In the genomic region with DNA sequence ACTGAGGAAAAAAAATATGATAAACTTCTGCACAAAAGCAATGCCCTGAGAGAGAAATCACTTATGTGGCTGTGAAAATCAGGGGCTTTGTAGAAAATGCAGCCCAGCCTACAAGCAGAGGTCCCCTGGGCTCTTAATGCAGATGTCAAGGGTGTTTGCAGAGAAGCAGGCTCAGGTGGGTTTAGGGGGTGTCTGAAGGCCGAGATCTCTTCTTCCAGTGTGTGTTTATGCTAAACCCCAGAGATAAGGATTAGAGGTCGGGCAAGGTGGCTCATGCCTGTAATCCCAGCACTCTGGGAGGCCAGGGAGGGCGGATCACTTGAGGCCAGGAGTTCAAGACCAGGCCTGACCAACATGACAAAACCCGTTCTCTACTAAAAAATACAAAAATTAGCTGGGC, we compare ENCODE assay signal across 1 cellular context.
TF ChIP-seq lines count a peak whose summit lies in the region.

No MANE protein-coding gene starts in this region.

TF ChIP-seq in K562, 482 proteins besides CTCF, POLR2A, EP300 and RAD21 (continued from another document):
- TF ChIP-seq, protein P1, sequence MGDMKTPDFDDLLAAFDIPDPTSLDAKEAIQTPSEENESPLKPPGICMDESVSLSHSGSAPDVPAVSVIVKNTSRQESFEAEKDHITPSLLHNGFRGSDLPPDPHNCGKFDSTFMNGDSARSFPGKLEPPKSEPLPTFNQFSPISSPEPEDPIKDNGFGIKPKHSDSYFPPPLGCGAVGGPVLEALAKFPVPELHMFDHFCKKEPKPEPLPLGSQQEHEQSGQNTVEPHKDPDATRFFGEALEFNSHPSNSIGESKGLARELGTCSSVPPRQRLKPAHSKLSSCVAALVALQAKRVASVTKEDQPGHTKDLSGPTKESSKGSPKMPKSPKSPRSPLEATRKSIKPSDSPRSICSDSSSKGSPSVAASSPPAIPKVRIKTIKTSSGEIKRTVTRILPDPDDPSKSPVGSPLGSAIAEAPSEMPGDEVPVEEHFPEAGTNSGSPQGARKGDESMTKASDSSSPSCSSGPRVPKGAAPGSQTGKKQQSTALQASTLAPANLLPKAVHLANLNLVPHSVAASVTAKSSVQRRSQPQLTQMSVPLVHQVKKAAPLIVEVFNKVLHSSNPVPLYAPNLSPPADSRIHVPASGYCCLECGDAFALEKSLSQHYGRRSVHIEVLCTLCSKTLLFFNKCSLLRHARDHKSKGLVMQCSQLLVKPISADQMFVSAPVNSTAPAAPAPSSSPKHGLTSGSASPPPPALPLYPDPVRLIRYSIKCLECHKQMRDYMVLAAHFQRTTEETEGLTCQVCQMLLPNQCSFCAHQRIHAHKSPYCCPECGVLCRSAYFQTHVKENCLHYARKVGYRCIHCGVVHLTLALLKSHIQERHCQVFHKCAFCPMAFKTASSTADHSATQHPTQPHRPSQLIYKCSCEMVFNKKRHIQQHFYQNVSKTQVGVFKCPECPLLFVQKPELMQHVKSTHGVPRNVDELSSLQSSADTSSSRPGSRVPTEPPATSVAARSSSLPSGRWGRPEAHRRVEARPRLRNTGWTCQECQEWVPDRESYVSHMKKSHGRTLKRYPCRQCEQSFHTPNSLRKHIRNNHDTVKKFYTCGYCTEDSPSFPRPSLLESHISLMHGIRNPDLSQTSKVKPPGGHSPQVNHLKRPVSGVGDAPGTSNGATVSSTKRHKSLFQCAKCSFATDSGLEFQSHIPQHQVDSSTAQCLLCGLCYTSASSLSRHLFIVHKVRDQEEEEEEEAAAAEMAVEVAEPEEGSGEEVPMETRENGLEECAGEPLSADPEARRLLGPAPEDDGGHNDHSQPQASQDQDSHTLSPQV (IDR thresholded peaks at IDR 0.05) = no peak
- no peak for TF ChIP-seq BRD9 (IDR thresholded peaks at IDR 0.05; ENCODE audit: low read depth, partially characterized antibody)
- TF ChIP-seq, protein P2, sequence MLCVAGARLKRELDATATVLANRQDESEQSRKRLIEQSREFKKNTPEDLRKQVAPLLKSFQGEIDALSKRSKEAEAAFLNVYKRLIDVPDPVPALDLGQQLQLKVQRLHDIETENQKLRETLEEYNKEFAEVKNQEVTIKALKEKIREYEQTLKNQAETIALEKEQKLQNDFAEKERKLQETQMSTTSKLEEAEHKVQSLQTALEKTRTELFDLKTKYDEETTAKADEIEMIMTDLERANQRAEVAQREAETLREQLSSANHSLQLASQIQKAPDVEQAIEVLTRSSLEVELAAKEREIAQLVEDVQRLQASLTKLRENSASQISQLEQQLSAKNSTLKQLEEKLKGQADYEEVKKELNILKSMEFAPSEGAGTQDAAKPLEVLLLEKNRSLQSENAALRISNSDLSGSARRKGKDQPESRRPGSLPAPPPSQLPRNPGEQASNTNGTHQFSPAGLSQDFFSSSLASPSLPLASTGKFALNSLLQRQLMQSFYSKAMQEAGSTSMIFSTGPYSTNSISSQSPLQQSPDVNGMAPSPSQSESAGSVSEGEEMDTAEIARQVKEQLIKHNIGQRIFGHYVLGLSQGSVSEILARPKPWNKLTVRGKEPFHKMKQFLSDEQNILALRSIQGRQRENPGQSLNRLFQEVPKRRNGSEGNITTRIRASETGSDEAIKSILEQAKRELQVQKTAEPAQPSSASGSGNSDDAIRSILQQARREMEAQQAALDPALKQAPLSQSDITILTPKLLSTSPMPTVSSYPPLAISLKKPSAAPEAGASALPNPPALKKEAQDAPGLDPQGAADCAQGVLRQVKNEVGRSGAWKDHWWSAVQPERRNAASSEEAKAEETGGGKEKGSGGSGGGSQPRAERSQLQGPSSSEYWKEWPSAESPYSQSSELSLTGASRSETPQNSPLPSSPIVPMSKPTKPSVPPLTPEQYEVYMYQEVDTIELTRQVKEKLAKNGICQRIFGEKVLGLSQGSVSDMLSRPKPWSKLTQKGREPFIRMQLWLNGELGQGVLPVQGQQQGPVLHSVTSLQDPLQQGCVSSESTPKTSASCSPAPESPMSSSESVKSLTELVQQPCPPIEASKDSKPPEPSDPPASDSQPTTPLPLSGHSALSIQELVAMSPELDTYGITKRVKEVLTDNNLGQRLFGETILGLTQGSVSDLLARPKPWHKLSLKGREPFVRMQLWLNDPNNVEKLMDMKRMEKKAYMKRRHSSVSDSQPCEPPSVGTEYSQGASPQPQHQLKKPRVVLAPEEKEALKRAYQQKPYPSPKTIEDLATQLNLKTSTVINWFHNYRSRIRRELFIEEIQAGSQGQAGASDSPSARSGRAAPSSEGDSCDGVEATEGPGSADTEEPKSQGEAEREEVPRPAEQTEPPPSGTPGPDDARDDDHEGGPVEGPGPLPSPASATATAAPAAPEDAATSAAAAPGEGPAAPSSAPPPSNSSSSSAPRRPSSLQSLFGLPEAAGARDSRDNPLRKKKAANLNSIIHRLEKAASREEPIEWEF (CRISPR knock-in tag; IDR thresholded peaks at IDR 0.05) = no peak
- 0 out of 2 replicates have a peak, but pooled peaks have one; percentile 5 for TF ChIP-seq CBFA2T3 (IDR thresholded peaks at IDR 0.05)
- TF ChIP-seq, protein P3, sequence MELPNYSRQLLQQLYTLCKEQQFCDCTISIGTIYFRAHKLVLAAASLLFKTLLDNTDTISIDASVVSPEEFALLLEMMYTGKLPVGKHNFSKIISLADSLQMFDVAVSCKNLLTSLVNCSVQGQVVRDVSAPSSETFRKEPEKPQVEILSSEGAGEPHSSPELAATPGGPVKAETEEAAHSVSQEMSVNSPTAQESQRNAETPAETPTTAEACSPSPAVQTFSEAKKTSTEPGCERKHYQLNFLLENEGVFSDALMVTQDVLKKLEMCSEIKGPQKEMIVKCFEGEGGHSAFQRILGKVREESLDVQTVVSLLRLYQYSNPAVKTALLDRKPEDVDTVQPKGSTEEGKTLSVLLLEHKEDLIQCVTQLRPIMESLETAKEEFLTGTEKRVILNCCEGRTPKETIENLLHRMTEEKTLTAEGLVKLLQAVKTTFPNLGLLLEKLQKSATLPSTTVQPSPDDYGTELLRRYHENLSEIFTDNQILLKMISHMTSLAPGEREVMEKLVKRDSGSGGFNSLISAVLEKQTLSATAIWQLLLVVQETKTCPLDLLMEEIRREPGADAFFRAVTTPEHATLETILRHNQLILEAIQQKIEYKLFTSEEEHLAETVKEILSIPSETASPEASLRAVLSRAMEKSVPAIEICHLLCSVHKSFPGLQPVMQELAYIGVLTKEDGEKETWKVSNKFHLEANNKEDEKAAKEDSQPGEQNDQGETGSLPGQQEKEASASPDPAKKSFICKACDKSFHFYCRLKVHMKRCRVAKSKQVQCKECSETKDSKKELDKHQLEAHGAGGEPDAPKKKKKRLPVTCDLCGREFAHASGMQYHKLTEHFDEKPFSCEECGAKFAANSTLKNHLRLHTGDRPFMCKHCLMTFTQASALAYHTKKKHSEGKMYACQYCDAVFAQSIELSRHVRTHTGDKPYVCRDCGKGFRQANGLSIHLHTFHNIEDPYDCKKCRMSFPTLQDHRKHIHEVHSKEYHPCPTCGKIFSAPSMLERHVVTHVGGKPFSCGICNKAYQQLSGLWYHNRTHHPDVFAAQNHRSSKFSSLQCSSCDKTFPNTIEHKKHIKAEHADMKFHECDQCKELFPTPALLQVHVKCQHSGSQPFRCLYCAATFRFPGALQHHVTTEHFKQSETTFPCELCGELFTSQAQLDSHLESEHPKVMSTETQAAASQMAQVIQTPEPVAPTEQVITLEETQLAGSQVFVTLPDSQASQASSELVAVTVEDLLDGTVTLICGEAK (IDR thresholded peaks at IDR 0.05) = no peak
- TF ChIP-seq, protein P3 (CRISPR knock-in tag; IDR thresholded peaks at IDR 0.05) = no peak
- TF ChIP-seq, protein P4, sequence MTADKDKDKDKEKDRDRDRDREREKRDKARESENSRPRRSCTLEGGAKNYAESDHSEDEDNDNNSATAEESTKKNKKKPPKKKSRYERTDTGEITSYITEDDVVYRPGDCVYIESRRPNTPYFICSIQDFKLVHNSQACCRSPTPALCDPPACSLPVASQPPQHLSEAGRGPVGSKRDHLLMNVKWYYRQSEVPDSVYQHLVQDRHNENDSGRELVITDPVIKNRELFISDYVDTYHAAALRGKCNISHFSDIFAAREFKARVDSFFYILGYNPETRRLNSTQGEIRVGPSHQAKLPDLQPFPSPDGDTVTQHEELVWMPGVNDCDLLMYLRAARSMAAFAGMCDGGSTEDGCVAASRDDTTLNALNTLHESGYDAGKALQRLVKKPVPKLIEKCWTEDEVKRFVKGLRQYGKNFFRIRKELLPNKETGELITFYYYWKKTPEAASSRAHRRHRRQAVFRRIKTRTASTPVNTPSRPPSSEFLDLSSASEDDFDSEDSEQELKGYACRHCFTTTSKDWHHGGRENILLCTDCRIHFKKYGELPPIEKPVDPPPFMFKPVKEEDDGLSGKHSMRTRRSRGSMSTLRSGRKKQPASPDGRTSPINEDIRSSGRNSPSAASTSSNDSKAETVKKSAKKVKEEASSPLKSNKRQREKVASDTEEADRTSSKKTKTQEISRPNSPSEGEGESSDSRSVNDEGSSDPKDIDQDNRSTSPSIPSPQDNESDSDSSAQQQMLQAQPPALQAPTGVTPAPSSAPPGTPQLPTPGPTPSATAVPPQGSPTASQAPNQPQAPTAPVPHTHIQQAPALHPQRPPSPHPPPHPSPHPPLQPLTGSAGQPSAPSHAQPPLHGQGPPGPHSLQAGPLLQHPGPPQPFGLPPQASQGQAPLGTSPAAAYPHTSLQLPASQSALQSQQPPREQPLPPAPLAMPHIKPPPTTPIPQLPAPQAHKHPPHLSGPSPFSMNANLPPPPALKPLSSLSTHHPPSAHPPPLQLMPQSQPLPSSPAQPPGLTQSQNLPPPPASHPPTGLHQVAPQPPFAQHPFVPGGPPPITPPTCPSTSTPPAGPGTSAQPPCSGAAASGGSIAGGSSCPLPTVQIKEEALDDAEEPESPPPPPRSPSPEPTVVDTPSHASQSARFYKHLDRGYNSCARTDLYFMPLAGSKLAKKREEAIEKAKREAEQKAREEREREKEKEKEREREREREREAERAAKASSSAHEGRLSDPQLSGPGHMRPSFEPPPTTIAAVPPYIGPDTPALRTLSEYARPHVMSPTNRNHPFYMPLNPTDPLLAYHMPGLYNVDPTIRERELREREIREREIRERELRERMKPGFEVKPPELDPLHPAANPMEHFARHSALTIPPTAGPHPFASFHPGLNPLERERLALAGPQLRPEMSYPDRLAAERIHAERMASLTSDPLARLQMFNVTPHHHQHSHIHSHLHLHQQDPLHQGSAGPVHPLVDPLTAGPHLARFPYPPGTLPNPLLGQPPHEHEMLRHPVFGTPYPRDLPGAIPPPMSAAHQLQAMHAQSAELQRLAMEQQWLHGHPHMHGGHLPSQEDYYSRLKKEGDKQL (CRISPR knock-in tag; IDR thresholded peaks at IDR 0.05; ENCODE audit: borderline replicate concordance) = no peak
